17 cellular contexts compared by ENCODE assay signal in the genomic region with DNA sequence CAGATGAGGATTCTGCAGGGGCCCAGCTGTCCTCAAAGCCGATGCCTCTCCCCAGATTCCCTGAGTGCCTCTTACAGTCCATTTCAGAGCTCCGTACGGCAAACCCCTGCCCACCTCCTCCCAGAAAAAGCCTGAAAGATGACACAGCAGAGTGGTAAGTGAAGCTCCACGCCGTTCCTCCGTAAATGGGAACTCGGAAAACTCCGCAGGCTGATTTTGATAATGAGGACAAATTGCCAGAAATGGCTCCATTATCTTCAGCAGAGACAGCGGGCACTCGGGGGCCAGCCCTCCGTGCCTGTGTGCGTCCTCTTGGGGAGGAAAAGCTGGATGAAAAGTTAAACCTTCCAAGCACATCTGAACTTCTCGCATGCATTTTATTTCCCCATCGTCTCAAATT.
DNase-seq lines count a peak whose midpoint lies in the region; ATAC-seq and TF ChIP-seq lines count a peak whose summit lies in the region.
"Had no signal": no experiment of that assay in that cellular context is flagged by ENCODE, and none has a peak within 500 bp of the region (broad histone marks: within the 10 kb centered on the region; RNA-seq: fewer than 3 reads in every experiment).

No MANE protein-coding gene starts in this region.

- intact Hi-C loops in cardiac septum (cut with DNase I) (no loop called here), left ventricle myocardium inferior (cut with micrococcal nuclease) (loop anchor here (10.0 kb wide), 1 partner anchor 396 kb away; no protein-coding TSS in a partner anchor)
- intact Hi-C loops in CD4-positive, alpha-beta T cell (cut with DNase I, micrococcal nuclease) = no loop called here

- CTCF ChIA-PET in CD4-positive, alpha-beta T cell (lab: Charles Lee) = interaction anchor here (0.6 kb wide), 1 partner anchor 320 kb away, joined by 4 read pairs; no protein-coding TSS in a partner anchor

- H3K4me1 ChIP-seq in left ventricle myocardium inferior = no peaks in the 10 kb centered on the region

- POLR2A ChIA-PET in CD4-positive, alpha-beta T cell (lab: Charles Lee) = no interaction called here

- H3K36me3 Mint-ChIP-seq in CD4-positive, alpha-beta T cell (ENCODE audit: low read depth) = no peaks in the 10 kb centered on the region

- H3K4me1 Mint-ChIP-seq in CD4-positive, alpha-beta T cell (ENCODE audit: low read depth) = peaks cover 5% of the 10 kb centered on the region

- no peaks in the 10 kb centered on the region for H3K9me3 Mint-ChIP-seq in CD4-positive, alpha-beta T cell

- H3K36me3 ChIP-seq in left ventricle myocardium inferior = peaks cover 11% of the 10 kb centered on the region
- H3K36me3 ChIP-seq: Peyer's patch had no signal

- H3K27ac ChIP-seq in left ventricle myocardium inferior (replicated peaks) = no peak overlapping the region
- H3K27ac ChIP-seq in CD4-positive, alpha-beta T cell (ENCODE audit: low read depth, low read length) = no peak overlapping the region
- H3K27ac ChIP-seq: Peyer's patch had no signal

- H3K9me3 ChIP-seq in left ventricle myocardium inferior (replicated peaks) = no peaks in the 10 kb centered on the region
- H3K9me3 ChIP-seq in CD4-positive, alpha-beta T cell (ENCODE audit: control insufficient read depth, low read length) = no peaks in the 10 kb centered on the region
- H3K9me3 ChIP-seq: Peyer's patch had no signal

- H3K27ac Mint-ChIP-seq in CD4-positive, alpha-beta T cell = no peak overlapping the region
- H3K27ac Mint-ChIP-seq: B cell had no signal

- no peak overlapping the region for H3K4me3 ChIP-seq in left ventricle myocardium inferior
- H3K4me3 ChIP-seq: Peyer's patch had no signal

- H3K27me3 ChIP-seq in left ventricle myocardium inferior (ENCODE audit: low read depth) = no peaks in the 10 kb centered on the region
- no peaks in the 10 kb centered on the region for H3K27me3 ChIP-seq in CD4-positive, alpha-beta T cell (ENCODE audit: control insufficient read depth, insufficient read depth, low read length)
- H3K27me3 ChIP-seq: Peyer's patch had no signal

- ATAC-seq in left lobe of liver = no peak
- ATAC-seq in CD4-positive, alpha-beta T cell (ENCODE audit: poor library complexity) = no peak

- no peaks in the 10 kb centered on the region for H3K27me3 Mint-ChIP-seq in CD4-positive, alpha-beta T cell
- H3K27me3 Mint-ChIP-seq: B cell had no signal

- TF ChIP-seq CTCF in left ventricle myocardium inferior (IDR thresholded peaks at IDR 0.05; ENCODE audit: borderline replicate concordance) = no peak
- no peak for TF ChIP-seq CTCF in CD4-positive, alpha-beta T cell (IDR thresholded peaks at IDR 0.05)

- H3K4me3 Mint-ChIP-seq in CD4-positive, alpha-beta T cell = no peak overlapping the region
- H3K4me3 Mint-ChIP-seq: B cell had no signal

- DNase-seq in cardiac septum (ENCODE audit: low spot score) = peak; percentile 22
- DNase-seq in left ventricle myocardium inferior = no peak
- DNase-seq in NCI-H2227 (lab: John Stamatoyannopoulos, UW; ENCODE audit: unreplicated experiment) = peak; percentile 65
- DNase-seq in left lobe of liver (ENCODE audit: low spot score) = peak; percentile 14
- peak; percentile 22 for DNase-seq in ureter (ENCODE audit: low spot score)
- no peak for DNase-seq in stimulated activated naive CD4-positive, alpha-beta T cell treated with Interleukin-2 at 50 U/mL for 16 hours (lab: John Stamatoyannopoulos, UW)
- DNase-seq in cortex of kidney (lab: John Stamatoyannopoulos, UW) = no peak
- DNase-seq in CD4-positive, alpha-beta T cell = no peak
- DNase-seq: NCI-H1092 treated with DMSO at 0.1 percent for 48 hours, NCI-H1436, NCI-H187, NCI-H2081 treated with DMSO at 0.1 percent for 48 hours, NCI-H2171 treated with DMSO at 0.1 percent for 48 hours, NCI-H526 treated with DMSO at 0.1 percent for 48 hours, Peyer's patch, SHP77 treated with DMSO at 0.1 percent for 48 hours had no signal

Comparison
In these comparisons a context has a peak if more than half of its experiments do, and no peak if none do; other contexts are left out.
1. DNase-seq: peak in cardiac septum (single experiment), NCI-H2227 (single experiment), left lobe of liver (single experiment) and ureter (single experiment); none in left ventricle myocardium inferior (single experiment), stimulated activated naive CD4-positive, alpha-beta T cell treated with Interleukin-2 at 50 U/mL for 16 hours (single experiment), cortex of kidney (single experiment) and CD4-positive, alpha-beta T cell (0 of 10).